In genomic region chr14:27228053-27228452, GRCh38 we compare ENCODE assay signal across 20 cellular contexts.
"Had no signal": no experiment of that assay in that cellular context is flagged by ENCODE, and none has a peak within 500 bp of the region (broad histone marks: within the 10 kb centered on the region; RNA-seq: fewer than 3 reads in every experiment).

No MANE protein-coding gene starts in this region.

- H3K27ac ChIP-seq: coronary artery, parathyroid adenoma, prostate gland, sigmoid colon had no signal

- FAIRE-seq: endothelial cell of umbilical vein, keratinocyte, small intestine, urothelium cell line had no signal

- H3K36me3 ChIP-seq: prostate gland, sigmoid colon had no signal

- H3K79me2 ChIP-seq: parathyroid adenoma had no signal

- H3K4me1 ChIP-seq: parathyroid adenoma, prostate gland, sigmoid colon had no signal

- H3K27me3 ChIP-seq: sigmoid colon had no signal

- ATAC-seq: left cardiac atrium; left ventricle myocardium superior; naive thymus-derived CD4-positive, alpha-beta T cell had no signal

- H2AFZ ChIP-seq: parathyroid adenoma had no signal

- DNase-seq: effector CD4-positive, alpha-beta T cell; endodermal cell; foreskin fibroblast; immature natural killer cell; left cardiac atrium; left ventricle myocardium superior; naive thymus-derived CD4-positive, alpha-beta T cell; nephron progenitor cell; retina; sigmoid colon; small intestine; stimulated activated CD4-positive, alpha-beta T cell treated with anti-CD3 and anti-CD28 coated beads, Interleukin-12 subunit alpha, Interleukin-12 subunit beta, amount 100 ng/mL, for 4 hours; stimulated activated CD4-positive, alpha-beta T cell treated with anti-CD3 and anti-CD28 coated beads, Interleukin-2, amount 100 ng/mL, for 48 hours; stimulated activated naive CD4-positive, alpha-beta T cell treated with Interleukin-2 at 50 U/mL for 16 hours had no signal

- H3K4me3 ChIP-seq: coronary artery, prostate gland, sigmoid colon had no signal

- H3K9ac ChIP-seq: parathyroid adenoma had no signal

- H3K9me3 ChIP-seq: prostate gland, sigmoid colon had no signal
